8 cellular contexts compared by ENCODE assay signal in genomic region chr6:149565539-149566371, GRCh38. TPM values are rescaled to one million over a fixed set of nuclear protein-coding genes. Genes with fewer than 3 reads are reported as not detected.
A peak's percentile ranks its signal among the peaks of the same experiment; 100 is the strongest.
DNase-seq lines count a peak whose midpoint lies in the region; ATAC-seq and TF ChIP-seq lines count a peak whose summit lies in the region.

No MANE protein-coding gene starts in this region.

- H3K27me3 ChIP-seq in OCI-LY1 (ENCODE audit: insufficient read depth, low read length) (no peaks in the 10 kb centered on the region), mononuclear cell (ENCODE audit: insufficient read depth, low read length) (no peaks in the 10 kb centered on the region)

- H3K9me2 ChIP-seq in OCI-LY1 (ENCODE audit: low read depth, low read length): no peaks in the 10 kb centered on the region

- H4K20me1 ChIP-seq in OCI-LY1 (ENCODE audit: insufficient read depth, low read length): no peaks in the 10 kb centered on the region

- peak overlapping the region; percentile 99 for H3K4me3 ChIP-seq in OCI-LY1 (ENCODE audit: low read depth, low read length, poor library complexity, severe bottlenecking)
- peak overlapping the region; percentile 85 for H3K4me3 ChIP-seq in epithelial cell of esophagus (ENCODE audit: low read length)
- H3K4me3 ChIP-seq in mononuclear cell (ENCODE audit: low read length): peak overlapping the region; percentile 89

- 0 out of 2 replicates have a peak overlapping the region, but pooled peaks have one; percentile 52 for H2AFZ ChIP-seq in OCI-LY1 (ENCODE audit: low read length)

- H3K4me2 ChIP-seq in OCI-LY1 (ENCODE audit: low read length): peak overlapping the region; percentile 91

- H3K27ac ChIP-seq in OCI-LY1 (ENCODE audit: low read depth, low read length, poor library complexity, severe bottlenecking): peak overlapping the region; percentile 89

- peaks cover 3% of the 10 kb centered on the region; the same call in 1 of the 2 replicates for H3K36me3 ChIP-seq in OCI-LY1 (ENCODE audit: insufficient read depth, low read length)

- peak; percentile 83 for ATAC-seq in GM21528 (IDR thresholded peaks at IDR 0.05; ENCODE audit: low FRiP score, unreplicated experiment)

- H3F3A ChIP-seq in OCI-LY1 (ENCODE audit: insufficient read depth, low read length): no peaks in the 10 kb centered on the region

- H3K9me3 ChIP-seq in OCI-LY1 (ENCODE audit: low read length) (no peaks in the 10 kb centered on the region), mononuclear cell (ENCODE audit: low read depth, low read length) (no peaks in the 10 kb centered on the region)

- TF ChIP-seq CTCF in OCI-LY1 (IDR thresholded peaks at IDR 0.05; ENCODE audit: low read length) (peak; percentile 87), epithelial cell of esophagus (IDR thresholded peaks at IDR 0.05; ENCODE audit: insufficient read depth, low read depth, low read length, missing control alignments) (peak; percentile 74)

- H3K79me2 ChIP-seq in OCI-LY1 (ENCODE audit: insufficient read depth, low read length): peaks cover 27% of the 10 kb centered on the region

- H3K4me1 ChIP-seq in OCI-LY1 (ENCODE audit: insufficient read depth, low read length, severe bottlenecking): peaks cover 25% of the 10 kb centered on the region
- H3K4me1 ChIP-seq in mononuclear cell (ENCODE audit: insufficient read depth, low read length): peaks cover 25% of the 10 kb centered on the region

- DNase-seq in DMS 273 (lab: John Stamatoyannopoulos, UW; ENCODE audit: unreplicated experiment) (peak; percentile 98), HuH-7 (ENCODE audit: low spot score) (peak; percentile 98), activated T-cell treated with anti-CD3 and anti-CD28 coated beads for 24 hours (ENCODE audit: low read depth) (peak; percentile 95), epithelial cell of esophagus (ENCODE audit: low read depth) (peak; percentile 96)
- peak; percentile 92 to 93 for DNase-seq in stimulated activated CD8-positive, alpha-beta memory T cell treated with anti-CD3 and anti-CD28 coated beads, Interleukin-2, amount 100 ng/mL, for 1 hour (ENCODE audit: low read depth in 2 of 2)

- peak overlapping the region; percentile 99 for H3K9ac ChIP-seq in OCI-LY1 (ENCODE audit: low read length)

RNA-seq across cellular contexts. Expression of gene GINM1, which starts 0.4 kb away (rescaled TPM):
- total RNA-seq in mononuclear cell: 20.5 TPM

RNA-seq across cellular contexts. Expression of gene PPIL4, which starts 19.9 kb away (rescaled TPM):
- total RNA-seq in mononuclear cell: 54.3 TPM

Comparison
In these comparisons a context has a peak if more than half of its experiments do, and no peak if none do; other contexts are left out.
1. Peak in every context shown above with its lines: DNase-seq, ATAC-seq, H3K4me3 ChIP-seq and H3K27ac ChIP-seq.